9 cellular contexts compared by ENCODE assay signal in the genomic region with DNA sequence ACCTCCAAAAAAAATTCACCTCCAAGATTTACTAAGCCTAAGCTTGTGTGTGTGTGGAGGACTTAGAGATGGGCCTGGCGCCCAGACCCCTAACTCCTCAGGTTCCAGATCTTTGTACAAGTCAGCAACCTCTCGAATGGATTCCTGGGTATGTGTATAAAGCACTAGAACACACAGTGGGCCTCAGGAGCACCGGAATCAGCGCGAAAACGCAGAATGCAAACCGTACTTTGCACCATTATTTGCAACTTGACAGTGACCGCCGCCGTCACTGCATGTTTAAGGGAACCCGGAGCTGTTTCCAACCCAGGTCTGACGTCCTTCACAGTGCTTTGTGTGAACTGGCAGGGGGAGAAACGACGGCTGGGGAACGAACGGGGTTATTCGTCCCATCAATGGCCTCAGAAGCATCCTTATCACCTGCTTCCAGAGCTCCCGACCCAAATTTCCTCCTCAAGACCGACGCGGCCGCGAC. TPM values are rescaled to one million over a fixed set of nuclear protein-coding genes. Genes with fewer than 3 reads are reported as not detected.
DNase-seq lines count a peak whose midpoint lies in the region; ATAC-seq, FAIRE-seq and TF ChIP-seq lines count a peak whose summit lies in the region.
"Had no signal": no experiment of that assay in that cellular context is flagged by ENCODE, and none has a peak within 500 bp of the region (broad histone marks: within the 10 kb centered on the region; RNA-seq: fewer than 3 reads in every experiment).

No MANE protein-coding gene starts in this region.

- WGBS in A549 (ENCODE audit: missing lambda C conversion rate): 39% methylated on average over 23 of the region's 23 CpGs
- WGBS in H1 (ENCODE audit: extremely low coverage in 1 of 2, insufficient coverage in 1 of 2, insufficient read length in 1 of 2, insufficient replicate concordance in 2 of 2, low coverage in 1 of 2, low lambda C conversion rate in 2 of 2, missing lambda C conversion rate in 1 of 2), 2 experiments: 2% methylated on average over 23 of the region's 23 CpGs; no CpG with 5 or more reads in 1 of the 2 experiments

- no peak overlapping the region for H2BK12ac ChIP-seq in H1 (ENCODE audit: low read depth, low read length)

- H3K9ac ChIP-seq in H1 (replicated peaks in 1 of 4; ENCODE audit: extremely low read depth in 1 of 4, low read depth in 3 of 4, low read length in 3 of 4): peak overlapping the region; percentile 96 to 98 (median 98)

- H3K4me1 Mint-ChIP-seq in naive thymus-derived CD4-positive, alpha-beta T cell: peaks cover 15 to 40% (median 27%) of the 10 kb centered on the region in 7 donors

- H3K4me3 Mint-ChIP-seq in naive thymus-derived CD4-positive, alpha-beta T cell: peak overlapping the region; percentile 80 to 90 (median 88)

- H3K27ac Mint-ChIP-seq in naive thymus-derived CD4-positive, alpha-beta T cell: peak overlapping the region; percentile 79 to 94 (median 86)

- no peak overlapping the region for H2BK120ac ChIP-seq in H1 (replicated peaks; ENCODE audit: low read depth, low read length)

- FAIRE-seq in A549 (lab: Jason Lieb, UNC): no peak
- no peak for FAIRE-seq in H1 (lab: Jason Lieb, UNC)

- H3K23ac ChIP-seq in H1 (ENCODE audit: insufficient read length): no peak overlapping the region

- H3K9me3 ChIP-seq in A549: peaks cover 95% of the 10 kb centered on the region
- H3K9me3 ChIP-seq in H1 (ENCODE audit: insufficient read depth in 2 of 2, low read depth in 1 of 2, low read length in 1 of 2): peaks cover 18 to 19% of the 10 kb centered on the region in 2 experiments
- H3K9me3 ChIP-seq in naive thymus-derived CD4-positive, alpha-beta T cell (ENCODE audit: control insufficient read depth in 2 of 3, low read length in 3 of 3): peaks cover 0 to 56% (median 30%) of the 10 kb centered on the region in 3 experiments

- H2BK15ac ChIP-seq in H1 (ENCODE audit: low read length): no peak overlapping the region

- H3K27me3 Mint-ChIP-seq in naive thymus-derived CD4-positive, alpha-beta T cell: no peaks in the 10 kb centered on the region

- peak overlapping the region; percentile 99 for H4K8ac ChIP-seq in H1 (ENCODE audit: extremely low read depth, insufficient read depth, low read length)

- TF ChIP-seq RAD21 in A549 (conservative IDR thresholded peaks at IDR 0.05 in 1 of 2, IDR thresholded peaks at IDR 0.05 in 1 of 2) (no peak), H1 (IDR thresholded peaks at IDR 0.05 in 1 of 2, conservative IDR thresholded peaks at IDR 0.05 in 1 of 2; ENCODE audit: low read depth in 2 of 2, low read length in 2 of 2) (no peak)

- POLR2A ChIA-PET in A549 (lab: Yijun Ruan, JAX): interaction anchor here (0.6 to 2.6 kb wide), 11 partner anchors 15 to 567 kb away, joined by 3 to 12 read pairs (median 3); a partner anchor contains a TSS
- POLR2A ChIA-PET in H1 (lab: Charles Lee; ENCODE audit: partially characterized antibody): interaction anchor here (0.7 to 4.2 kb wide), 38 partner anchors 9 to 514 kb away, joined by 3 to 35 read pairs (median 5); a partner anchor contains a TSS
- POLR2A ChIA-PET in naive thymus-derived CD4-positive, alpha-beta T cell (lab: Charles Lee): interaction anchor here (0.8 to 2.9 kb wide), 18 partner anchors 12 to 762 kb away, joined by 3 to 17 read pairs (median 4); a partner anchor contains a TSS

- peaks cover 3 to 93% (median 62%) of the 10 kb centered on the region in 11 donors for H3K9me3 Mint-ChIP-seq in naive thymus-derived CD4-positive, alpha-beta T cell

- H3K4me1 ChIP-seq in A549: no peaks in the 10 kb centered on the region
- peaks cover 0 to 5% (median under 1%) of the 10 kb centered on the region in 4 experiments; a peak in 2 of 7 replicates for H3K4me1 ChIP-seq in H1 (replicated peaks in 1 of 4; ENCODE audit: control insufficient read depth in 3 of 4, insufficient read depth in 4 of 4, low read length in 3 of 4)
- H3K4me1 ChIP-seq in naive thymus-derived CD4-positive, alpha-beta T cell (ENCODE audit: control insufficient read depth in 2 of 2, insufficient read depth in 2 of 2, low read length in 2 of 2): peaks cover 14 to 18% of the 10 kb centered on the region in 2 donors

- H4K20me1 ChIP-seq in H1 (replicated peaks in 1 of 2; ENCODE audit: control insufficient read depth in 1 of 2, insufficient read depth in 2 of 2, low read length in 2 of 2): no peaks in the 10 kb centered on the region

- TF ChIP-seq EP300 in A549 (IDR thresholded peaks at IDR 0.05): no peak
- TF ChIP-seq EP300 in H1 (IDR thresholded peaks at IDR 0.05; ENCODE audit: borderline replicate concordance in 1 of 2, low read depth in 2 of 2, low read length in 2 of 2): no peak

- peak overlapping the region; percentile 26 for H2BK5ac ChIP-seq in H1 (ENCODE audit: low read depth, low read length)

- peaks cover 13 to 58% (median 42%) of the 10 kb centered on the region in 4 experiments for H3K36me3 ChIP-seq in H1 (ENCODE audit: control insufficient read depth in 2 of 4, insufficient read depth in 4 of 4, low read length in 3 of 4)
- peaks cover 0 to 65% (median 13%) of the 10 kb centered on the region in 3 experiments for H3K36me3 ChIP-seq in naive thymus-derived CD4-positive, alpha-beta T cell (ENCODE audit: control insufficient read depth in 2 of 3, insufficient read depth in 3 of 3, low read length in 3 of 3)

- H3K4me3 ChIP-seq in A549: peak overlapping the region; percentile 71
- H3K4me3 ChIP-seq in H1 (ENCODE audit: extremely low read depth in 1 of 4, insufficient read depth in 2 of 4, low read depth in 3 of 4, low read length in 4 of 4): peak overlapping the region; percentile 77 to 97 (median 84)
- peak overlapping the region; percentile 91 for H3K4me3 ChIP-seq in naive thymus-derived CD4-positive, alpha-beta T cell (ENCODE audit: low read length)

- no peak overlapping the region for H3K14ac ChIP-seq in H1 (ENCODE audit: insufficient read length)

- H3K79me2 ChIP-seq in H1 (ENCODE audit: control insufficient read depth in 1 of 2, insufficient read depth in 2 of 2, low read length in 2 of 2): peaks cover 0 to 46% of the 10 kb centered on the region in 2 experiments; a peak in 3 of 4 replicates

- DNase-seq in A549 (ENCODE audit: low read depth in 1 of 2, low spot score in 1 of 2): no peak
- DNase-seq in RPMI7951 (ENCODE audit: low read depth): peak; percentile 24
- DNase-seq in H1 (ENCODE audit: low read depth in 1 of 2, low spot score in 2 of 2): no peak
- peak in 3 of 9 donors; percentile 11 to 46 (median 45) for DNase-seq in naive thymus-derived CD4-positive, alpha-beta T cell

- no peak overlapping the region for H2BK20ac ChIP-seq in H1 (ENCODE audit: low read length)

- H3K27me3 ChIP-seq in H1 (replicated peaks in 1 of 4; ENCODE audit: control insufficient read depth in 3 of 4, extremely low read depth in 1 of 4, insufficient read depth in 3 of 4, low read length in 3 of 4): no peaks in the 10 kb centered on the region; a peak in 1 of 7 replicates
- no peaks in the 10 kb centered on the region for H3K27me3 ChIP-seq in naive thymus-derived CD4-positive, alpha-beta T cell (ENCODE audit: control insufficient read depth in 2 of 2, insufficient read depth in 2 of 2, low read length in 2 of 2)

- H3K56ac ChIP-seq in H1 (replicated peaks; ENCODE audit: insufficient read length, low read depth, low read length): no peak overlapping the region

- intact Hi-C loops in naive thymus-derived CD4-positive, alpha-beta T cell (cut with micrococcal nuclease): loop anchor here (1.0 to 5.0 kb wide), 23 partner anchors 55 to 1687 kb away; a partner anchor contains a TSS

- ATAC-seq in A549 (peak; percentile 3 to 32; a peak in 1 of 6 replicates), GM18909 (IDR thresholded peaks at IDR 0.05; ENCODE audit: poor library complexity, unreplicated experiment) (peak; percentile 7), GM21515 (IDR thresholded peaks at IDR 0.05; ENCODE audit: unreplicated experiment) (no peak), GM21526 (IDR thresholded peaks at IDR 0.05; ENCODE audit: low FRiP score, unreplicated experiment) (no peak), GM19023 (IDR thresholded peaks at IDR 0.05; ENCODE audit: unreplicated experiment) (no peak)
- ATAC-seq in naive thymus-derived CD4-positive, alpha-beta T cell: peak; percentile 27

- peaks cover 15% of the 10 kb centered on the region for H3K79me1 ChIP-seq in H1 (ENCODE audit: low read depth, low read length)

- TF ChIP-seq POLR2A in A549 (IDR thresholded peaks at IDR 0.05; ENCODE audit: low read length) (no peak), H1 (IDR thresholded peaks at IDR 0.05; ENCODE audit: control extremely low read depth in 1 of 2, low read depth in 2 of 2, low read length in 2 of 2) (no peak; a peak in 1 of 3 replicates)

- CTCF ChIA-PET in A549 (lab: Yijun Ruan, JAX) (interaction anchor here (0.5 to 4.9 kb wide), 2 partner anchors 16 to 1591 kb away, joined by 3 to 17 read pairs; no protein-coding TSS in a partner anchor), H1 (lab: Charles Lee; ENCODE audit: partially characterized antibody) (interaction anchor here (1.5 kb wide), 1 partner anchor 156 kb away, joined by 5 read pairs; no protein-coding TSS in a partner anchor)
- CTCF ChIA-PET in naive thymus-derived CD4-positive, alpha-beta T cell (lab: Charles Lee): interaction anchor here (0.5 kb wide), 1 partner anchor 491 kb away, joined by 4 read pairs; no protein-coding TSS in a partner anchor

- peak overlapping the region; percentile 26 for H3K18ac ChIP-seq in H1 (ENCODE audit: extremely low read depth, low read length)

- H4K5ac ChIP-seq in H1 (ENCODE audit: insufficient read length, low read depth, low read length): peak overlapping the region; percentile 34

- peak overlapping the region; percentile 61 for H3K4me2 ChIP-seq in A549
- peak overlapping the region; percentile 79 to 82 for H3K4me2 ChIP-seq in H1 (ENCODE audit: insufficient read depth in 1 of 2, low read depth in 2 of 2, low read length in 2 of 2)

- H3K27ac ChIP-seq in A549 (peak overlapping the region; percentile 80 to 93), H1 (ENCODE audit: low read depth, low read length) (peak overlapping the region; percentile 87)
- peak overlapping the region; percentile 90 for H3K27ac ChIP-seq in naive thymus-derived CD4-positive, alpha-beta T cell (ENCODE audit: low read depth, low read length)

- no peak overlapping the region for H2AFZ ChIP-seq in H1 (ENCODE audit: low read length)

- TF ChIP-seq CTCF in A549 (IDR thresholded peaks at IDR 0.05): no peak
- no peak for TF ChIP-seq CTCF in H1 (IDR thresholded peaks at IDR 0.05; ENCODE audit: control extremely low read depth in 1 of 3, insufficient read depth in 1 of 3, low read depth in 1 of 3, low read length in 3 of 3)

- peak overlapping the region; percentile 24; the same call in 1 of the 2 replicates for H2AK5ac ChIP-seq in H1 (ENCODE audit: low read depth, low read length)

- peaks cover 31 to 84% (median 78%) of the 10 kb centered on the region in 5 donors for H3K36me3 Mint-ChIP-seq in naive thymus-derived CD4-positive, alpha-beta T cell

- H3K23me2 ChIP-seq in H1 (ENCODE audit: low read depth, low read length): peaks cover 4% of the 10 kb centered on the region

- H4K91ac ChIP-seq in H1 (replicated peaks; ENCODE audit: insufficient read length, low read length): peak overlapping the region; percentile 86

- H3K4ac ChIP-seq in H1 (replicated peaks; ENCODE audit: insufficient read length, low read depth, low read length): no peak overlapping the region

RNA-seq across cellular contexts. Expression of a gene that starts 0.7 kb away (rescaled TPM):
- polyA plus RNA-seq in A549 (2011; rRNA removed) (4.8 and 5.1 TPM in 2 replicates), A549 (2017; fragmentation: RNase III; extraction: RNeasy Plus Mini Kit Qiagen cat#74134 plus additional on column Dnase treatment) (4.5 to 5.1 TPM (median 4.5 TPM) in 3 replicates), H1 (2011; rRNA removed) (5.2 and 10.2 TPM in 2 replicates)
- polyA plus RNA-seq in A549 (2012; cell fraction: cytosol; rRNA removed): 2.7 and 3.2 TPM in 2 replicates
- polyA plus RNA-seq in A549 (2012; cell fraction: nucleus; rRNA removed): 6.2 and 8.9 TPM in 2 replicates
- polyA minus RNA-seq in A549 (2011; rRNA and poly(A)+ RNA removed): 4.8 and 8.4 TPM in 2 replicates
- total RNA-seq in RPMI7951 (2014; rRNA removed; shearing (Covaris generic)): 6.4 and 8.6 TPM in 2 replicates
- total RNA-seq in H1 (2021; fragmentation: NEBNext Ultra II Directional; extraction: Animal tissue kit (Norgen Biotek cat#: 25700)): 17.5 and 19.3 TPM in 2 replicates
- polyA plus RNA-seq in H1 (2011; cell fraction: cytosol; rRNA removed): 12.7 TPM
- 14.1 TPM for polyA plus RNA-seq in H1 (2011; cell fraction: nucleus; rRNA removed)
- 8.0 to 10.7 TPM (median 8.2 TPM) in 4 replicates for polyA plus RNA-seq in H1 (2012, experiment 1 of 2)
- 1.0 TPM for polyA plus RNA-seq in H1 (2012, experiment 2 of 2)
- polyA plus RNA-seq in H1 (2013, experiment 1 of 2): 12.1 TPM
- 10.8 TPM for polyA plus RNA-seq in H1 (2013, experiment 2 of 2)
- 11.3 and 11.9 TPM in 2 replicates for polyA minus RNA-seq in H1 (2011; rRNA and poly(A)+ RNA removed)
- polyA minus RNA-seq in H1 (2011; cell fraction: cytosol; rRNA and poly(A)+ RNA removed): 18.1 TPM
- polyA minus RNA-seq in H1 (2011; cell fraction: nucleus; rRNA and poly(A)+ RNA removed): 35.9 TPM
- total RNA-seq in naive thymus-derived CD4-positive, alpha-beta T cell: 10 to 100 TPM; 11.9 to 37.5 (median 15.3) TPM
- polyA plus RNA-seq in naive thymus-derived CD4-positive, alpha-beta T cell: 10 to 100 TPM in 1 of 2 donors, 1 to 10 TPM in 1; 9.4 to 11.3 TPM

RNA-seq across cellular contexts. Expression of a gene that starts 27.6 kb away (rescaled TPM):
- 0.13 and 0.15 TPM in 2 replicates for polyA plus RNA-seq in A549 (2011; rRNA removed)
- polyA plus RNA-seq in A549 (2012; cell fraction: cytosol; rRNA removed): not detected in 2 replicates
- polyA plus RNA-seq in A549 (2012; cell fraction: nucleus; rRNA removed): not detected in 2 replicates
- polyA plus RNA-seq in A549 (2017; fragmentation: RNase III; extraction: RNeasy Plus Mini Kit Qiagen cat#74134 plus additional on column Dnase treatment): 0.17 to 0.25 TPM in 2 of 3 replicates, not detected in the other
- polyA minus RNA-seq in A549 (2011; rRNA and poly(A)+ RNA removed): not detected in 2 replicates
- not detected in 2 replicates for total RNA-seq in RPMI7951 (2014; rRNA removed; shearing (Covaris generic))
- 0.98 and 0.99 TPM in 2 replicates for total RNA-seq in H1 (2021; fragmentation: NEBNext Ultra II Directional; extraction: Animal tissue kit (Norgen Biotek cat#: 25700))
- 0.08 and 0.12 TPM in 2 replicates for polyA plus RNA-seq in H1 (2011; rRNA removed)
- 0.23 TPM for polyA plus RNA-seq in H1 (2011; cell fraction: cytosol; rRNA removed)
- 0.17 TPM for polyA plus RNA-seq in H1 (2011; cell fraction: nucleus; rRNA removed)
- 0.55 to 0.90 TPM (median 0.58 TPM) in 3 of 4 replicates, not detected in the other for polyA plus RNA-seq in H1 (2012, experiment 1 of 2)
- polyA plus RNA-seq in H1 (2012, experiment 2 of 2): not detected
- polyA plus RNA-seq in H1 (2013, experiment 1 of 2): 1.3 TPM
- polyA plus RNA-seq in H1 (2013, experiment 2 of 2): 1.5 TPM
- polyA minus RNA-seq in H1 (2011; rRNA and poly(A)+ RNA removed): 0.28 and 0.41 TPM in 2 replicates
- polyA minus RNA-seq in H1 (2011; cell fraction: cytosol; rRNA and poly(A)+ RNA removed): not detected
- not detected for polyA minus RNA-seq in H1 (2011; cell fraction: nucleus; rRNA and poly(A)+ RNA removed)
- total RNA-seq in naive thymus-derived CD4-positive, alpha-beta T cell: 1 to 10 TPM in 3 of 5 experiments, under 1 TPM in 1, not detected in 1; 0.44 to 2.0 (median 1.5) TPM
- polyA plus RNA-seq in naive thymus-derived CD4-positive, alpha-beta T cell: not detected

RNA-seq across cellular contexts. Expression of a gene that starts 31.9 kb away (rescaled TPM):
- polyA plus RNA-seq in A549 (2011; rRNA removed) (not detected in 2 replicates), A549 (2017; fragmentation: RNase III; extraction: RNeasy Plus Mini Kit Qiagen cat#74134 plus additional on column Dnase treatment) (not detected in 3 replicates), H1 (2011; rRNA removed) (4.3 and 6.4 TPM in 2 replicates)
- not detected in 2 replicates for polyA plus RNA-seq in A549 (2012; cell fraction: cytosol; rRNA removed)
- not detected in 2 replicates for polyA plus RNA-seq in A549 (2012; cell fraction: nucleus; rRNA removed)
- not detected in 2 replicates for polyA minus RNA-seq in A549 (2011; rRNA and poly(A)+ RNA removed)
- total RNA-seq in RPMI7951 (2014; rRNA removed; shearing (Covaris generic)): not detected in 2 replicates
- 0.69 and 1.2 TPM in 2 replicates for total RNA-seq in H1 (2021; fragmentation: NEBNext Ultra II Directional; extraction: Animal tissue kit (Norgen Biotek cat#: 25700))
- 3.3 TPM for polyA plus RNA-seq in H1 (2011; cell fraction: cytosol; rRNA removed)
- polyA plus RNA-seq in H1 (2011; cell fraction: nucleus; rRNA removed): 5.8 TPM
- 1.4 to 3.3 TPM (median 1.8 TPM) in 4 replicates for polyA plus RNA-seq in H1 (2012, experiment 1 of 2)
- polyA plus RNA-seq in H1 (2012, experiment 2 of 2): 1.4 TPM
- polyA plus RNA-seq in H1 (2013, experiment 1 of 2): 2.5 TPM
- 1.8 TPM for polyA plus RNA-seq in H1 (2013, experiment 2 of 2)
- polyA minus RNA-seq in H1 (2011; rRNA and poly(A)+ RNA removed): not detected in 2 replicates
- polyA minus RNA-seq in H1 (2011; cell fraction: cytosol; rRNA and poly(A)+ RNA removed): not detected
- 1.7 TPM for polyA minus RNA-seq in H1 (2011; cell fraction: nucleus; rRNA and poly(A)+ RNA removed)
- total RNA-seq in naive thymus-derived CD4-positive, alpha-beta T cell: not detected
- not detected for polyA plus RNA-seq in naive thymus-derived CD4-positive, alpha-beta T cell
- total RNA-seq: myocyte had no signal

RNA-seq across cellular contexts. Expression of a gene that starts 54.4 kb away (rescaled TPM):
- 2.5 and 2.9 TPM in 2 replicates for polyA plus RNA-seq in A549 (2011; rRNA removed)
- polyA plus RNA-seq in A549 (2012; cell fraction: cytosol; rRNA removed): 1.1 and 1.3 TPM in 2 replicates
- 1.00 and 1.5 TPM in 2 replicates for polyA plus RNA-seq in A549 (2012; cell fraction: nucleus; rRNA removed)
- 1.4 to 1.7 TPM (median 1.6 TPM) in 3 replicates for polyA plus RNA-seq in A549 (2017; fragmentation: RNase III; extraction: RNeasy Plus Mini Kit Qiagen cat#74134 plus additional on column Dnase treatment)
- polyA minus RNA-seq in A549 (2011; rRNA and poly(A)+ RNA removed): 1.6 and 2.5 TPM in 2 replicates
- total RNA-seq in RPMI7951 (2014; rRNA removed; shearing (Covaris generic)): 2.7 and 4.6 TPM in 2 replicates
- 13.5 and 14.2 TPM in 2 replicates for total RNA-seq in H1 (2021; fragmentation: NEBNext Ultra II Directional; extraction: Animal tissue kit (Norgen Biotek cat#: 25700))
- polyA plus RNA-seq in H1 (2011; rRNA removed): 5.7 and 6.1 TPM in 2 replicates
- polyA plus RNA-seq in H1 (2011; cell fraction: cytosol; rRNA removed): 9.8 TPM
- polyA plus RNA-seq in H1 (2011; cell fraction: nucleus; rRNA removed): 6.3 TPM
- polyA plus RNA-seq in H1 (2012, experiment 1 of 2): 8.2 to 12.6 TPM (median 9.5 TPM) in 4 replicates
- 1.6 TPM for polyA plus RNA-seq in H1 (2012, experiment 2 of 2)
- 8.8 TPM for polyA plus RNA-seq in H1 (2013, experiment 1 of 2)
- polyA plus RNA-seq in H1 (2013, experiment 2 of 2): 8.8 TPM
- 18.7 and 25.7 TPM in 2 replicates for polyA minus RNA-seq in H1 (2011; rRNA and poly(A)+ RNA removed)
- 14.4 TPM for polyA minus RNA-seq in H1 (2011; cell fraction: cytosol; rRNA and poly(A)+ RNA removed)
- 15.5 TPM for polyA minus RNA-seq in H1 (2011; cell fraction: nucleus; rRNA and poly(A)+ RNA removed)
- 10 to 100 TPM in 3 of 5 experiments, 1 to 10 TPM in 2; 5.2 to 13.8 (median 11.8) TPM for total RNA-seq in naive thymus-derived CD4-positive, alpha-beta T cell
- 1 to 10 TPM; 4.0 to 6.1 TPM for polyA plus RNA-seq in naive thymus-derived CD4-positive, alpha-beta T cell

RNA-seq across cellular contexts. Expression of a gene that starts 57.1 kb away (rescaled TPM):
- polyA plus RNA-seq in A549 (2011; rRNA removed): not detected in 2 replicates
- not detected in 2 replicates for polyA plus RNA-seq in A549 (2012; cell fraction: cytosol; rRNA removed)
- polyA plus RNA-seq in A549 (2012; cell fraction: nucleus; rRNA removed): not detected in 2 replicates
- polyA plus RNA-seq in A549 (2017; fragmentation: RNase III; extraction: RNeasy Plus Mini Kit Qiagen cat#74134 plus additional on column Dnase treatment): not detected in 3 replicates
- polyA minus RNA-seq in A549 (2011; rRNA and poly(A)+ RNA removed): not detected in 2 replicates
- total RNA-seq in RPMI7951 (2014; rRNA removed; shearing (Covaris generic)): 0.72 and 0.88 TPM in 2 replicates
- total RNA-seq in H1 (2021; fragmentation: NEBNext Ultra II Directional; extraction: Animal tissue kit (Norgen Biotek cat#: 25700)): 5.2 and 5.3 TPM in 2 replicates
- polyA plus RNA-seq in H1 (2011; rRNA removed): 6.9 and 7.9 TPM in 2 replicates
- polyA plus RNA-seq in H1 (2011; cell fraction: cytosol; rRNA removed): 9.2 TPM
- 26.8 TPM for polyA plus RNA-seq in H1 (2011; cell fraction: nucleus; rRNA removed)
- 5.1 to 6.2 TPM (median 5.3 TPM) in 4 replicates for polyA plus RNA-seq in H1 (2012, experiment 1 of 2)
- 0.51 TPM for polyA plus RNA-seq in H1 (2012, experiment 2 of 2)
- 4.7 TPM for polyA plus RNA-seq in H1 (2013, experiment 1 of 2)
- polyA plus RNA-seq in H1 (2013, experiment 2 of 2): 4.2 TPM
- polyA minus RNA-seq in H1 (2011; rRNA and poly(A)+ RNA removed): 17.9 and 23.2 TPM in 2 replicates
- 7.2 TPM for polyA minus RNA-seq in H1 (2011; cell fraction: cytosol; rRNA and poly(A)+ RNA removed)
- polyA minus RNA-seq in H1 (2011; cell fraction: nucleus; rRNA and poly(A)+ RNA removed): 19.7 TPM
- total RNA-seq in naive thymus-derived CD4-positive, alpha-beta T cell: 1 to 10 TPM in 4 of 5 experiments, under 1 TPM in 1; 0.07 to 2.9 (median 2.5) TPM
- 1 to 10 TPM; 1.8 to 3.3 TPM for polyA plus RNA-seq in naive thymus-derived CD4-positive, alpha-beta T cell

Comparison
In these comparisons a context has a peak if more than half of its experiments do, and no peak if none do; other contexts are left out.
1. ATAC-seq: peak in A549 (2 of 2), GM18909 (single experiment) and naive thymus-derived CD4-positive, alpha-beta T cell (single experiment); none in GM21515 (single experiment), GM21526 (single experiment) and GM19023 (single experiment).
2. Peak in every context shown above with its lines, with median percentiles within 50 percentile points of each other: H3K27ac ChIP-seq and H3K4me3 ChIP-seq.